In genomic region chr14:32201816-32202467, GRCh38 we compare ENCODE assay signal across 8 cellular contexts. TPM values are rescaled to one million over a fixed set of nuclear protein-coding genes. Genes with fewer than 3 reads are reported as not detected.
DNase-seq lines count a peak whose midpoint lies in the region; ATAC-seq, FAIRE-seq and TF ChIP-seq lines count a peak whose summit lies in the region.

Gene RNU6-7 (plus strand): TSS chr14:32202045.

- DNase-seq in activated T-cell treated with anti-CD3 and anti-CD28 coated beads for 1 hour (ENCODE audit: low read depth) (peak; percentile 33), OCI-LY7 (ENCODE audit: low spot score) (no peak), astrocyte (ENCODE audit: low read depth) (peak; percentile 18), small intestine (no peak)
- no peak for DNase-seq in activated T-cell treated with anti-CD3 and anti-CD28 coated beads, Interleukin-2, amount 50 U/mL, for 1 hour

- H3K27ac ChIP-seq in OCI-LY7 (ENCODE audit: low read depth, low read length, poor library complexity, severe bottlenecking) (peak within 1 kb of the TSS; percentile 61), astrocyte (ENCODE audit: low read depth, low read length) (peak within 1 kb of the TSS; percentile 93), iPS-18a (ENCODE audit: low read length) (no peak within 1 kb of the TSS), small intestine (ENCODE audit: low read depth in 1 of 2, low read length in 1 of 2) (peak within 1 kb of the TSS; percentile 68 to 96)

- no peaks in the 10 kb centered on the region for H3K9me2 ChIP-seq in OCI-LY7 (ENCODE audit: insufficient read depth, low read length)

- FAIRE-seq in astrocyte (lab: Jason Lieb, UNC) (no peak), small intestine (lab: Jason Lieb, UNC) (no peak)

- peaks cover 4% of the 10 kb centered on the region for H3K4me1 Mint-ChIP-seq in astrocyte (ENCODE audit: low read depth, unreplicated experiment)

- H4K20me1 ChIP-seq in OCI-LY7 (ENCODE audit: insufficient read depth, low read length) (no peaks in the 10 kb centered on the region), astrocyte (ENCODE audit: insufficient read depth, low read length) (no peaks in the 10 kb centered on the region)

- ATAC-seq in HG02678 (IDR thresholded peaks at IDR 0.05; ENCODE audit: unreplicated experiment) (no peak), GM21528 (IDR thresholded peaks at IDR 0.05; ENCODE audit: low FRiP score, unreplicated experiment) (no peak)

- peak within 1 kb of the TSS; percentile 96 for H3K4me2 ChIP-seq in OCI-LY7 (ENCODE audit: low read length)
- peak within 1 kb of the TSS; percentile 93 for H3K4me2 ChIP-seq in astrocyte (ENCODE audit: low read length)

- H3K4me3 ChIP-seq in OCI-LY7 (ENCODE audit: low read depth, low read length, poor library complexity, severe bottlenecking) (peak within 1 kb of the TSS; percentile 80), astrocyte (ENCODE audit: insufficient read depth, low read depth, low read length) (peak within 1 kb of the TSS; percentile 82), iPS-18a (ENCODE audit: low read length) (peak within 1 kb of the TSS; percentile 79), small intestine (ENCODE audit: low read depth in 1 of 2, low read length in 2 of 2) (peak within 1 kb of the TSS; percentile 42 to 71)

- H3K4me1 ChIP-seq in OCI-LY7 (ENCODE audit: insufficient read depth, low read length, poor library complexity, severe bottlenecking): peaks cover 39% of the 10 kb centered on the region
- peaks cover 5% of the 10 kb centered on the region for H3K4me1 ChIP-seq in astrocyte (ENCODE audit: insufficient read depth, low read length)
- H3K4me1 ChIP-seq in iPS-18a (ENCODE audit: control insufficient read depth, low read depth, low read length): peaks cover 8% of the 10 kb centered on the region
- H3K4me1 ChIP-seq in small intestine (ENCODE audit: control insufficient read depth in 2 of 2, insufficient read depth in 1 of 2, low read depth in 1 of 2, low read length in 1 of 2): no peaks in the 10 kb centered on the region

- 1 to 2% (median 1%) methylated on average over 38 of the region's 38 CpGs for WGBS in small intestine, 3 donors

- H3K9me3 Mint-ChIP-seq in astrocyte (ENCODE audit: unreplicated experiment): no peaks in the 10 kb centered on the region

- POLR2A ChIA-PET in OCI-LY7 (lab: Charles Lee): interaction anchor here (1.1 kb wide), 1 partner anchor 14 kb away, joined by 4 read pairs; no protein-coding TSS in a partner anchor

- no peaks in the 10 kb centered on the region for H3K36me3 Mint-ChIP-seq in astrocyte (ENCODE audit: low read depth, unreplicated experiment)

- H3K4me3 Mint-ChIP-seq in astrocyte (ENCODE audit: unreplicated experiment): peak within 1 kb of the TSS; percentile 87

- H2AFZ ChIP-seq in OCI-LY7 (ENCODE audit: low read length) (peak within 1 kb of the TSS; percentile 97), astrocyte (ENCODE audit: low read depth, low read length) (peak within 1 kb of the TSS; percentile 97)

- H3K79me2 ChIP-seq in OCI-LY7 (ENCODE audit: insufficient read depth, low read depth, low read length) (no peaks in the 10 kb centered on the region), astrocyte (ENCODE audit: insufficient read depth, low read length) (no peaks in the 10 kb centered on the region)

- H3K9ac ChIP-seq in astrocyte (ENCODE audit: low read length) (peak within 1 kb of the TSS; percentile 94), iPS-18a (ENCODE audit: low read length) (peak within 1 kb of the TSS; percentile 82)

- no peaks in the 10 kb centered on the region for H3K27me3 Mint-ChIP-seq in astrocyte (ENCODE audit: low read depth, unreplicated experiment)

- TF ChIP-seq CTCF in OCI-LY7 (conservative IDR thresholded peaks at IDR 0.05; ENCODE audit: low read length) (no peak), astrocyte (IDR thresholded peaks at IDR 0.05; ENCODE audit: insufficient read depth, low read depth, low read length) (no peak)

- CTCF ChIA-PET in OCI-LY7 (lab: Charles Lee; ENCODE audit: unreplicated experiment): no interaction called here

- peak within 1 kb of the TSS; percentile 100 for H3K27ac Mint-ChIP-seq in astrocyte (ENCODE audit: unreplicated experiment)

- BruUV-seq in OCI-LY7 (replicated peaks; lab: Mats Ljungman, UMichigan): no TSS peak

- intact Hi-C loops in OCI-LY7 (cut with micrococcal nuclease; ENCODE audit: unreplicated experiment): loop anchor here (5.0 to 10.0 kb wide), 5 partner anchors 640 to 1640 kb away; partner anchors contain the start of genes DTD2, HECTD1, NUBPL and SCFD1

- H3K9me3 ChIP-seq in OCI-LY7 (ENCODE audit: low read length): no peaks in the 10 kb centered on the region
- no peaks in the 10 kb centered on the region for H3K9me3 ChIP-seq in astrocyte (ENCODE audit: insufficient read depth, low read depth, low read length)
- no peaks in the 10 kb centered on the region for H3K9me3 ChIP-seq in iPS-18a (ENCODE audit: control insufficient read depth, low read depth, low read length)
- no peaks in the 10 kb centered on the region for H3K9me3 ChIP-seq in small intestine (ENCODE audit: control insufficient read depth, low read depth)

- no peaks in the 10 kb centered on the region for H3K27me3 ChIP-seq in astrocyte (ENCODE audit: insufficient read depth, low read length)
- peaks cover 22% of the 10 kb centered on the region for H3K27me3 ChIP-seq in iPS-18a (ENCODE audit: control insufficient read depth, insufficient read depth, low read length)
- H3K27me3 ChIP-seq in small intestine (ENCODE audit: control insufficient read depth in 2 of 2, insufficient read depth in 2 of 2, low read length in 2 of 2): no peaks in the 10 kb centered on the region

- H3K36me3 ChIP-seq in OCI-LY7 (ENCODE audit: insufficient read depth, low read length) (no peaks in the 10 kb centered on the region), astrocyte (ENCODE audit: insufficient read depth, low read length) (no peaks in the 10 kb centered on the region), iPS-18a (ENCODE audit: control insufficient read depth, low read depth, low read length) (no peaks in the 10 kb centered on the region), small intestine (ENCODE audit: control insufficient read depth in 2 of 2, insufficient read depth in 2 of 2, low read length in 2 of 2) (no peaks in the 10 kb centered on the region)

RNA-seq across cellular contexts. Expression of gene RNU6-7, which starts in this region (rescaled TPM):
- not detected in 2 replicates for total RNA-seq in OCI-LY7 (2014; rRNA removed; shearing (Covaris generic))
- total RNA-seq in OCI-LY7 (2022): not detected in 2 replicates
- not detected in 2 replicates for total RNA-seq in astrocyte
- not detected for polyA plus RNA-seq in small intestine

Comparison
In these comparisons a context has a peak if more than half of its experiments do, and no peak if none do; other contexts are left out.
1. Peak in DNase-seq, H3K4me3 ChIP-seq, H3K27ac ChIP-seq, H3K9ac ChIP-seq and H3K4me2 ChIP-seq in astrocyte; RNA of the gene not detected or under 1 TPM.